In genomic region chr17:21316212-21316886, GRCh38 we compare ENCODE assay signal across 10 cellular contexts. TPM values are rescaled to one million over a fixed set of nuclear protein-coding genes. Genes with fewer than 3 reads are reported as not detected.
DNase-seq lines count a peak whose midpoint lies in the region; ATAC-seq and FAIRE-seq lines count a peak whose summit lies in the region.
"Not testable (repeated sequence)": the region's sequence is repeated elsewhere in the genome, so short reads cannot be mapped to it uniquely, and the experiment has no call there.
"Had no signal": no experiment of that assay in that cellular context is flagged by ENCODE, and none has a peak within 500 bp of the region (broad histone marks: within the 10 kb centered on the region; RNA-seq: fewer than 3 reads in every experiment).

No MANE protein-coding gene starts in this region.

- CTCF ChIA-PET in activated CD4-positive, alpha-beta T cell treated with anti-CD3 and anti-CD28 coated beads for 36 hours (lab: Charles Lee): not testable (repeated sequence)

- H3K18ac ChIP-seq in neuronal stem cell (ENCODE audit: low read length): not testable (repeated sequence)

- not testable (repeated sequence) for H3K27me3 Mint-ChIP-seq in activated CD4-positive, alpha-beta T cell treated with anti-CD3 and anti-CD28 coated beads for 36 hours; central memory CD8-positive, alpha-beta T cell

- peak overlapping the region; percentile 80 for H2AFZ ChIP-seq in neuronal stem cell (ENCODE audit: low read length)

- H3K27ac ChIP-seq in iPS-20b (ENCODE audit: low read length); neuronal stem cell (replicated peaks; ENCODE audit: low read length): not testable (repeated sequence)

- not testable (repeated sequence) for H3K9me3 ChIP-seq in iPS-20b (ENCODE audit: insufficient read depth, low read depth, low read length); neuronal stem cell (replicated peaks in 1 of 2; ENCODE audit: control insufficient read depth in 2 of 2, insufficient read depth in 1 of 2, low read depth in 1 of 2, low read length in 2 of 2)

- not testable (repeated sequence) for H4K91ac ChIP-seq in neuronal stem cell (ENCODE audit: low read depth, low read length, poor library complexity)

- H3K27me3 ChIP-seq in H7 (ENCODE audit: control insufficient read depth, insufficient read depth, low read length); neuronal stem cell (ENCODE audit: control insufficient read depth in 3 of 3, insufficient read depth in 3 of 3, low read depth in 1 of 3, low read length in 3 of 3): not testable (repeated sequence)
- peaks cover 29% of the 10 kb centered on the region for H3K27me3 ChIP-seq in iPS-20b (ENCODE audit: insufficient read depth, low read length)

- H3K27ac Mint-ChIP-seq in activated CD4-positive, alpha-beta T cell treated with anti-CD3 and anti-CD28 coated beads for 36 hours; central memory CD8-positive, alpha-beta T cell (ENCODE audit: low read depth): not testable (repeated sequence)

- peak overlapping the region; percentile 32 for H3K4me2 ChIP-seq in neuronal stem cell (ENCODE audit: insufficient read depth, low read length, poor library complexity, severe bottlenecking)

- H3K36me3 ChIP-seq in H7 (replicated peaks; ENCODE audit: control insufficient read depth, insufficient read depth, low read length); iPS-20b (ENCODE audit: insufficient read depth, low read depth, low read length); neuronal stem cell (replicated peaks in 1 of 2; ENCODE audit: control insufficient read depth in 2 of 2, insufficient read depth in 2 of 2, low read length in 2 of 2): not testable (repeated sequence)

- POLR2A ChIA-PET in activated CD4-positive, alpha-beta T cell treated with anti-CD3 and anti-CD28 coated beads for 36 hours (lab: Charles Lee): not testable (repeated sequence)

- DNase-seq in GM18507 (ENCODE audit: extremely low spot score, insufficient read length, low read depth); H7; activated CD4-positive, alpha-beta T cell treated with anti-CD3 and anti-CD28 coated beads for 36 hours; central memory CD8-positive, alpha-beta T cell (ENCODE audit: low spot score in 2 of 2); neuronal stem cell (ENCODE audit: low spot score); urothelium cell line (ENCODE audit: low spot score): not testable (repeated sequence)

- H3K4me3 Mint-ChIP-seq in activated CD4-positive, alpha-beta T cell treated with anti-CD3 and anti-CD28 coated beads for 36 hours; central memory CD8-positive, alpha-beta T cell: not testable (repeated sequence)

- not testable (repeated sequence) for H3K4me1 ChIP-seq in iPS-20b (ENCODE audit: insufficient read depth, low read length); neuronal stem cell (ENCODE audit: control insufficient read depth in 2 of 2, insufficient read depth in 1 of 2, low read depth in 1 of 2, low read length in 2 of 2)

- H2BK15ac ChIP-seq in neuronal stem cell (ENCODE audit: low read length): not testable (repeated sequence)

- not testable (repeated sequence) for H3K36me3 Mint-ChIP-seq in activated CD4-positive, alpha-beta T cell treated with anti-CD3 and anti-CD28 coated beads for 36 hours (ENCODE audit: low read depth)
- H3K36me3 Mint-ChIP-seq in central memory CD8-positive, alpha-beta T cell (ENCODE audit: insufficient read depth): peaks cover 25% of the 10 kb centered on the region

- peak; percentile 63 for ATAC-seq in HG03521 (IDR thresholded peaks at IDR 0.05; ENCODE audit: unreplicated experiment)
- ATAC-seq in activated CD4-positive, alpha-beta T cell treated with anti-CD3 and anti-CD28 coated beads for 36 hours: peak; percentile 89
- ATAC-seq in central memory CD8-positive, alpha-beta T cell (replicated peaks; ENCODE audit: extremely low read depth, poor library complexity, severe bottlenecking): peak; percentile 87

- no CpG with 5 or more reads among the region's 39 CpGs for WGBS in neuronal stem cell (ENCODE audit: extremely low coverage in 2 of 2, insufficient read length in 2 of 2, insufficient replicate concordance in 1 of 2), 2 donors

- peak; percentile 70 for FAIRE-seq in GM18507 (lab: Jason Lieb, UNC)
- peak; percentile 93 for FAIRE-seq in urothelium cell line (lab: Jason Lieb, UNC)

- H3K4me3 ChIP-seq in H7 (ENCODE audit: insufficient read depth, low read depth, low read length) (peak overlapping the region; percentile 23), iPS-20b (ENCODE audit: low read length) (peak overlapping the region; percentile 35; the same call in 1 of the 2 replicates), neuronal stem cell (ENCODE audit: low read length in 2 of 2) (peak overlapping the region in 1 of 2 donors; percentile 36)

- H3K14ac ChIP-seq in neuronal stem cell (ENCODE audit: low read length): not testable (repeated sequence)

- H3K79me1 ChIP-seq in neuronal stem cell (ENCODE audit: low read depth, low read length): not testable (repeated sequence)

- intact Hi-C loops in activated CD4-positive, alpha-beta T cell treated with anti-CD3 and anti-CD28 coated beads for 36 hours (cut with DNase I, micrococcal nuclease): not testable (repeated sequence)

- not testable (repeated sequence) for H3K4ac ChIP-seq in neuronal stem cell (ENCODE audit: low read length)

- H4K8ac ChIP-seq in neuronal stem cell (ENCODE audit: low read depth, low read length): not testable (repeated sequence)

- H3K4me1 Mint-ChIP-seq in activated CD4-positive, alpha-beta T cell treated with anti-CD3 and anti-CD28 coated beads for 36 hours; central memory CD8-positive, alpha-beta T cell: not testable (repeated sequence)

- H3K9me3 Mint-ChIP-seq in activated CD4-positive, alpha-beta T cell treated with anti-CD3 and anti-CD28 coated beads for 36 hours (ENCODE audit: low read depth); central memory CD8-positive, alpha-beta T cell: not testable (repeated sequence)

- not testable (repeated sequence) for H2BK5ac ChIP-seq in neuronal stem cell (ENCODE audit: low read length)

- H2AK5ac ChIP-seq in neuronal stem cell (ENCODE audit: low read depth, low read length): not testable (repeated sequence)

- not testable (repeated sequence) for H3K23ac ChIP-seq in neuronal stem cell (ENCODE audit: low read depth, low read length, poor library complexity)

- H2BK12ac ChIP-seq in neuronal stem cell (ENCODE audit: low read length): not testable (repeated sequence)

- not testable (repeated sequence) for H2BK120ac ChIP-seq in neuronal stem cell (ENCODE audit: low read depth, low read length)

- H3K9ac ChIP-seq in iPS-20b (ENCODE audit: low read depth, low read length); neuronal stem cell (ENCODE audit: low read depth, low read length, poor library complexity): not testable (repeated sequence)

RNA-seq across cellular contexts. Expression of gene MAP2K3, which starts 31.8 kb away (rescaled TPM):
- 26.1 and 27.5 TPM in 2 replicates for total RNA-seq in H7 (2014; rRNA removed; shearing (Covaris generic))
- 100 to 1,000 TPM; 122 to 123 TPM for total RNA-seq in activated CD4-positive, alpha-beta T cell treated with anti-CD3 and anti-CD28 coated beads for 36 hours
- 10.2 TPM for polyA plus RNA-seq in neuronal stem cell (2013, experiment 1 of 2)
- polyA plus RNA-seq in neuronal stem cell (2013, experiment 2 of 2): 10.8 TPM

RNA-seq across cellular contexts. Expression of gene KCNJ12, which starts 59.8 kb away (rescaled TPM):
- 5.1 and 7.6 TPM in 2 replicates for total RNA-seq in H7 (2014; rRNA removed; shearing (Covaris generic))
- total RNA-seq in activated CD4-positive, alpha-beta T cell treated with anti-CD3 and anti-CD28 coated beads for 36 hours: not detected
- 0.78 TPM for polyA plus RNA-seq in neuronal stem cell (2013, experiment 1 of 2)
- polyA plus RNA-seq in neuronal stem cell (2013, experiment 2 of 2): 0.89 TPM
- total RNA-seq: activated CD8-positive, alpha-beta memory T cell treated with anti-CD3 and anti-CD28 coated beads for 36 hours; lung microvascular endothelial cell had no signal
